ENCODE assay signal across 8 cellular contexts in genomic region chr7:128387663-128388485, GRCh38. TPM values are rescaled to one million over a fixed set of nuclear protein-coding genes. Genes with fewer than 3 reads are reported as not detected.
DNase-seq lines count a peak whose midpoint lies in the region; ATAC-seq and TF ChIP-seq lines count a peak whose summit lies in the region.

No MANE protein-coding gene starts in this region.

- POLR2A ChIA-PET in BJ (lab: Charles Lee) = no interaction called here

- H3K27me3 ChIP-seq in BJ (ENCODE audit: control insufficient read depth, insufficient read depth, low read length) = peaks cover 8% of the 10 kb centered on the region
- no peaks in the 10 kb centered on the region for H3K27me3 ChIP-seq in neutrophil
- no peaks in the 10 kb centered on the region for H3K27me3 ChIP-seq in thoracic aorta (replicated peaks; ENCODE audit: insufficient read depth)

- DNase-seq in BJ (ENCODE audit: low read depth) = no peak
- peak; percentile 70 for DNase-seq in HT1080 (ENCODE audit: low read depth)
- DNase-seq in activated T-helper 1 cell treated with Interleukin-2 at 50 U/mL for 16 hours (ENCODE audit: low read depth) = peak; percentile 38
- DNase-seq in fibroblast of the aortic adventitia (ENCODE audit: low read depth) = peak; percentile 87
- no peak for DNase-seq in thoracic aorta (ENCODE audit: low spot score)

- H3K36me3 ChIP-seq in BJ (ENCODE audit: control insufficient read depth, insufficient read depth, low read length) = peaks cover 6% of the 10 kb centered on the region
- H3K36me3 ChIP-seq in neutrophil = peaks cover 18% of the 10 kb centered on the region
- no peaks in the 10 kb centered on the region for H3K36me3 ChIP-seq in thoracic aorta

- H3K9me3 ChIP-seq in neutrophil = no peaks in the 10 kb centered on the region
- no peaks in the 10 kb centered on the region for H3K9me3 ChIP-seq in thoracic aorta

- H3K4me1 ChIP-seq in neutrophil (ENCODE audit: control insufficient read depth in 1 of 2, insufficient read depth in 1 of 2, low read depth in 1 of 2, low read length in 1 of 2) = peaks cover 26 to 34% of the 10 kb centered on the region in 2 experiments
- H3K4me1 ChIP-seq in thoracic aorta (ENCODE audit: control insufficient read depth in 1 of 2, low read depth in 2 of 2) = peaks cover 0 to 8% of the 10 kb centered on the region in 2 donors

- peak overlapping the region; percentile 18 for H3K27ac ChIP-seq in neutrophil
- H3K27ac ChIP-seq in thoracic aorta = no peak overlapping the region

- H3K4me3 ChIP-seq in BJ (ENCODE audit: low read depth, low read length) (no peak overlapping the region), fibroblast of the aortic adventitia (ENCODE audit: low read depth, low read length) (no peak overlapping the region), neutrophil (ENCODE audit: low read depth in 1 of 2, low read length in 1 of 2) (peak overlapping the region; percentile 38 to 47), thoracic aorta (peak overlapping the region; percentile 48)

- TF ChIP-seq CTCF in BJ (IDR thresholded peaks at IDR 0.05; ENCODE audit: insufficient read depth, low read depth, low read length) (peak; percentile 87), fibroblast of the aortic adventitia (IDR thresholded peaks at IDR 0.05; ENCODE audit: insufficient read depth, low read length) (peak; percentile 93), neutrophil (IDR thresholded peaks at IDR 0.05) (peak; percentile 87), thoracic aorta (IDR thresholded peaks at IDR 0.05) (peak; percentile 82)

- ATAC-seq in GM19043 (IDR thresholded peaks at IDR 0.05; ENCODE audit: low read depth, unreplicated experiment) (peak; percentile 82), thoracic aorta (ENCODE audit: insufficient number of reproducible peaks, low FRiP score, low read depth) (no peak)

- CTCF ChIA-PET in BJ (lab: Yijun Ruan, JAX) = interaction anchor here (0.6 to 16.7 kb wide), 23 partner anchors 9 to 823 kb away, joined by 3 to 422 read pairs (median 6); partner anchors contain the start of genes IMPDH1, PRRT4 and RBM28

TF ChIP-seq in PFSK-1, 5 proteins besides CTCF, POLR2A, EP300 and RAD21:
- TF ChIP-seq TAF1 (IDR thresholded peaks at IDR 0.05; ENCODE audit: borderline replicate concordance, insufficient read depth, low read length) (no peak), FOXP2 (optimal IDR thresholded peaks at IDR 0.05; ENCODE audit: borderline replicate concordance, extremely low read depth, extremely low read length, insufficient read depth) (peak; percentile 26), POLR2AphosphoS5 (IDR thresholded peaks at IDR 0.05; ENCODE audit: low read depth, low read length) (no peak)
TF ChIP-seq in PFSK-1: peak in this region for 1.

RNA-seq across cellular contexts. Expression of gene IMPDH1, which starts 21.9 kb away (rescaled TPM):
- polyA plus RNA-seq in BJ (2011; rRNA removed) = 65.7 and 84.5 TPM in 2 replicates
- 109 and 116 TPM in 2 replicates for polyA minus RNA-seq in BJ (2011; rRNA and poly(A)+ RNA removed)
- 69.8 and 71.3 TPM in 2 replicates for total RNA-seq in HT1080 (2014; rRNA removed; shearing (Covaris generic))
- polyA plus RNA-seq in HT1080 (2015; cell fraction: cytosol; rRNA removed) = 44.5 and 56.5 TPM in 2 replicates
- polyA plus RNA-seq in HT1080 (2015; cell fraction: nucleus; rRNA removed) = 46.9 and 48.8 TPM in 2 replicates
- polyA plus RNA-seq in PFSK-1 (2012; ENCODE audit: insufficient read length, low read depth) = 80.6 TPM
- 22.3 and 37.2 TPM in 2 replicates for total RNA-seq in fibroblast of the aortic adventitia (ENCODE audit: low replicate concordance)
- total RNA-seq in thoracic aorta = 10 to 100 TPM; 48.1 to 59.7 TPM

RNA-seq across cellular contexts. Expression of gene PRRT4, which starts 26.4 kb away (rescaled TPM):
- polyA plus RNA-seq in BJ (2011; rRNA removed) = 0.07 TPM in 1 of 2 replicates, not detected in the other
- polyA minus RNA-seq in BJ (2011; rRNA and poly(A)+ RNA removed) = not detected in 2 replicates
- 0.73 TPM in 1 of 2 replicates, not detected in the other for total RNA-seq in HT1080 (2014; rRNA removed; shearing (Covaris generic))
- polyA plus RNA-seq in HT1080 (2015; cell fraction: cytosol; rRNA removed) = 0.20 TPM in 1 of 2 replicates, not detected in the other
- 0.11 TPM in 1 of 2 replicates, not detected in the other for polyA plus RNA-seq in HT1080 (2015; cell fraction: nucleus; rRNA removed)
- polyA plus RNA-seq in PFSK-1 (2012; ENCODE audit: insufficient read length, low read depth) = 1.6 TPM
- 0.27 and 0.82 TPM in 2 replicates for total RNA-seq in fibroblast of the aortic adventitia (ENCODE audit: low replicate concordance)
- 1 to 10 TPM; 2.2 to 3.7 TPM for total RNA-seq in thoracic aorta

RNA-seq across cellular contexts. Expression of gene RBM28, which starts 44.2 kb away (rescaled TPM):
- polyA plus RNA-seq in BJ (2011; rRNA removed) = 14.8 and 16.1 TPM in 2 replicates
- polyA minus RNA-seq in BJ (2011; rRNA and poly(A)+ RNA removed) = 4.9 and 7.5 TPM in 2 replicates
- 30.3 and 31.2 TPM in 2 replicates for total RNA-seq in HT1080 (2014; rRNA removed; shearing (Covaris generic))
- 28.7 and 33.5 TPM in 2 replicates for polyA plus RNA-seq in HT1080 (2015; cell fraction: cytosol; rRNA removed)
- polyA plus RNA-seq in HT1080 (2015; cell fraction: nucleus; rRNA removed) = 119 and 144 TPM in 2 replicates
- 40.5 TPM for polyA plus RNA-seq in PFSK-1 (2012; ENCODE audit: insufficient read length, low read depth)
- total RNA-seq in fibroblast of the aortic adventitia (ENCODE audit: low replicate concordance) = 14.7 and 66.7 TPM in 2 replicates
- 10 to 100 TPM; 20.6 to 49.2 TPM for total RNA-seq in thoracic aorta

Comparison
In these comparisons a context has a peak if more than half of its experiments do, and no peak if none do; other contexts are left out.
1. DNase-seq: peak in HT1080 (single experiment), activated T-helper 1 cell treated with Interleukin-2 at 50 U/mL for 16 hours (single experiment) and fibroblast of the aortic adventitia (single experiment); none in BJ (single experiment) and thoracic aorta (single experiment).
2. H3K4me3 ChIP-seq: peak in neutrophil (2 of 2) and thoracic aorta (single experiment); none in BJ (single experiment) and fibroblast of the aortic adventitia (single experiment).
3. Peak in every context shown above with its lines, with median percentiles within 50 percentile points of each other: CTCF ChIP-seq.